9 cellular contexts compared by ENCODE assay signal in the genomic region with DNA sequence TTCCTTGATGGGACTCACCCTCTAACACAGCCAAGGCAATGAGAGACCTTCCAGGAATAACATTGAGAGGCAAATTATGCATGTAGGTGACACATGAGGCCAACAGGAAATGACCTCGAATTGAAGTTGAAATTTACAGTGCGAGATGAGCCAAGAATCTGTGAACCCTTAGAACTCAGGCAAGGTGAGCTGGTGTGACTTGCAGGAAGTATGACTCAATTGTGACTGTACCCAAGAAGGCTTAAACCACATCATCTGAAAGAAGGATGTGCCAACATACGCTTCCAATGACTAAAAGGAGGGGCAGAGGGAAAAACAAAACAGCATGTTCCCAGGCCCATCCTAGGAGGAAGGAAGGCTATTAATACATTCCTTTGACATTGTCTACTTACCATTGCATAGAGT. TPM values are rescaled to one million over a fixed set of nuclear protein-coding genes. Genes with fewer than 3 reads are reported as not detected.
DNase-seq lines count a peak whose midpoint lies in the region; ATAC-seq and TF ChIP-seq lines count a peak whose summit lies in the region.
"Had no signal": no experiment of that assay in that cellular context is flagged by ENCODE, and none has a peak within 500 bp of the region (broad histone marks: within the 10 kb centered on the region; RNA-seq: fewer than 3 reads in every experiment).

No MANE protein-coding gene starts in this region.

- TF ChIP-seq POLR2A in gastroesophageal sphincter (IDR thresholded peaks at IDR 0.05), result no peak

- peaks cover 0 to 1% (median 0%) of the 10 kb centered on the region in 3 donors for H3K4me1 ChIP-seq in gastroesophageal sphincter

- 41 to 47% methylated on average over 3 of the region's 3 CpGs for WGBS in gastroesophageal sphincter (ENCODE audit: low coverage in 1 of 2), 2 donors

- in situ Hi-C loops in Caki2 (cut with HindIII; ENCODE audit: low pct_unique_long_range_greater_than_20kb, low sequenced_read_pairs), result loop anchor here (5.0 kb wide), 1 partner anchor 65 kb away; no protein-coding TSS in a partner anchor

- DNase-seq in Caki2 (ENCODE audit: low read depth), result peak; percentile 99
- DNase-seq in M059J (ENCODE audit: low read depth), result peak; percentile 99
- DNase-seq in activated CD8-positive, alpha-beta memory T cell treated with anti-CD3 and anti-CD28 coated beads, Interleukin-2, amount 50 U/mL, for 48 hours, result peak; percentile 52
- DNase-seq in stimulated activated CD4-positive, alpha-beta T cell treated with anti-CD3 and anti-CD28 coated beads, TNF-alpha, amount 100 ng/mL, for 1 hour (ENCODE audit: low read depth in 3 of 3, low spot score in 1 of 3), result peak in 2 of 3 donors; percentile 35 to 41
- no peak for DNase-seq in NCI-H748 (lab: John Stamatoyannopoulos, UW; ENCODE audit: unreplicated experiment)
- no peak for DNase-seq in ecto neural progenitor cell (ENCODE audit: low spot score)
- DNase-seq: naive B cell had no signal

- H3K9me3 ChIP-seq in gastroesophageal sphincter, result no peaks in the 10 kb centered on the region

- peak overlapping the region in 3 of 4 donors; percentile 60 to 75 (median 70) for H3K27ac ChIP-seq in gastroesophageal sphincter

- H3K4me3 ChIP-seq in gastroesophageal sphincter, result no peak overlapping the region

- no peak for TF ChIP-seq EP300 in gastroesophageal sphincter (IDR thresholded peaks at IDR 0.05)

- ATAC-seq in gastroesophageal sphincter (peak; percentile 75), HG02973 (IDR thresholded peaks at IDR 0.05; ENCODE audit: unreplicated experiment) (no peak)

- H3K27me3 ChIP-seq in gastroesophageal sphincter, result no peaks in the 10 kb centered on the region

- TF ChIP-seq CTCF in gastroesophageal sphincter (IDR thresholded peaks at IDR 0.05), result no peak

- H3K36me3 ChIP-seq in gastroesophageal sphincter, result no peaks in the 10 kb centered on the region

RNA-seq across cellular contexts. Expression of a gene that starts 44.8 kb away (rescaled TPM):
- total RNA-seq in Caki2 (2014; rRNA removed; shearing (Covaris generic); ENCODE audit: low replicate concordance), result 6.3 and 13.4 TPM in 2 replicates
- total RNA-seq in M059J (2014; rRNA removed; shearing (Covaris generic)), result 3.2 and 4.0 TPM in 2 replicates
- total RNA-seq in gastroesophageal sphincter, result 10 to 100 TPM in 3 of 4 donors, 1 to 10 TPM in 1; 7.6 to 30.1 (median 15.1) TPM

RNA-seq across cellular contexts. Expression of a gene that starts 55.5 kb away (rescaled TPM):
- 10.8 and 12.9 TPM in 2 replicates for total RNA-seq in Caki2 (2014; rRNA removed; shearing (Covaris generic); ENCODE audit: low replicate concordance)
- 33.4 and 54.0 TPM in 2 replicates for total RNA-seq in M059J (2014; rRNA removed; shearing (Covaris generic))
- 10 to 100 TPM; 28.3 to 47.3 (median 37.3) TPM for total RNA-seq in gastroesophageal sphincter

Comparison
In these comparisons a context has a peak if more than half of its experiments do, and no peak if none do; other contexts are left out.
1. DNase-seq: peak in Caki2 (single experiment), M059J (single experiment), activated CD8-positive, alpha-beta memory T cell treated with anti-CD3 and anti-CD28 coated beads, Interleukin-2, amount 50 U/mL, for 48 hours (single experiment) and stimulated activated CD4-positive, alpha-beta T cell treated with anti-CD3 and anti-CD28 coated beads, TNF-alpha, amount 100 ng/mL, for 1 hour (2 of 3); none in NCI-H748 (single experiment) and ecto neural progenitor cell (single experiment).